ENCODE assay signal across 8 cellular contexts in the genomic region with DNA sequence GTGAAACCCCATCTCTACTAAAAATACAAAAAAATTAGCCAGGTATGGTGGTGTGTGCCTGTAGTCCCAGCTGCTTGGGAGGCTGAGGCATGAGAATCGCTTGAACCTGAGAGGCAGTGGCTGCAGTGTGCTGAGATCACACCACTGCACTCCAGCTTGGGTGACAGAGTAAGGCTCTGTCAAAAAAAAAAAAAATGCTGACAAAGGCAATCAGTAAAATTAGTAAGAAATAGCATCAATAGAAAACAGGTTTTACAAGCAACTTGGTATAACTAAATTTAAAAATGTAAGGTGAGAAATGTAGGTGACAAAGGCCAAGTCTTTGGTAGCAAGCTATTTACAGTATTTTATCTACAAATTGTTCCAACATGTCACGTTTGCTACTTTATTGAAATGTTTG.
"Had no signal": no experiment of that assay in that cellular context is flagged by ENCODE, and none has a peak within 500 bp of the region (broad histone marks: within the 10 kb centered on the region; RNA-seq: fewer than 3 reads in every experiment).

No MANE protein-coding gene starts in this region.

- DNase-seq: H9, HCEC 1CT, KBM-7 had no signal

- H3K9ac ChIP-seq: KMS-11 had no signal

- H3K4me3 ChIP-seq: GM23338 had no signal

- H3K4me2 ChIP-seq: GM23338, KMS-11 had no signal

- H3K27ac ChIP-seq: KMS-11 had no signal

- H2AFZ ChIP-seq: GM23338 had no signal

- FAIRE-seq: H1, H54, HTR-8/SVneo had no signal

- ATAC-seq: GM23338 had no signal
